Comparison of ENCODE assay signal across 18 cellular contexts in the genomic region with DNA sequence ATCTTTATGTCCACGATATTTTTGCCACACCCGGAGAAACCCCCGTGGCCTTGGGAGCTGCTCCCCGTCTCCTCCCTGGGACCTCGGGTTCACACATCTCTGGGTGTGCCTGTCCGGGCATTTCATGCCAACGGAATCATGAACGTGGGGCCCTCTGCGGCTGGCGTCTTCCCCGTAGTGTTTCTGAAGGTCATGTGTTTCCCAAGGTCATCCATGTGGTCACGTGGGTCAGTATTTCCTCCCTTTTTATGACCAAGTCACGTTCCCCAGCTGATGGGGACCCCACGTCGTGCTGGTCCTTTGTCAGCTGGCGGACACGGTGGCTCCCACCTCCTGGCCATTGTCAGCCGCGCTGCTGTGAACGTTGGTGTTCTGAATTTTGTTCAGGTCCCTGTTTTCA.
A peak's percentile ranks its signal among the peaks of the same experiment; 100 is the strongest.
DNase-seq lines count a peak whose midpoint lies in the region; ATAC-seq and TF ChIP-seq lines count a peak whose summit lies in the region.
"Had no signal": no experiment of that assay in that cellular context is flagged by ENCODE, and none has a peak within 500 bp of the region (broad histone marks: within the 10 kb centered on the region; RNA-seq: fewer than 3 reads in every experiment).

No MANE protein-coding gene starts in this region.

- H3K36me3 ChIP-seq in left ventricle myocardium inferior, result peaks cover 13% of the 10 kb centered on the region
- H3K36me3 ChIP-seq in mucosa of descending colon (ENCODE audit: low read depth), result no peaks in the 10 kb centered on the region
- no peaks in the 10 kb centered on the region for H3K36me3 ChIP-seq in aorta (ENCODE audit: control insufficient read depth in 1 of 2, insufficient read depth in 2 of 2, low read length in 1 of 2)

- intact Hi-C loops in cardiac septum (cut with DNase I) (no loop called here), left ventricle myocardium inferior (cut with micrococcal nuclease) (no loop called here), mucosa of descending colon (cut with DNase I, micrococcal nuclease) (loop anchor here in 1 of 2 donors (10.0 kb wide), 1 partner anchor 113 kb away; no protein-coding TSS in a partner anchor), aorta (cut with DNase I) (no loop called here)

- WGBS in aorta, 2 donors, result 82 to 86% methylated on average over 20 of the region's 20 CpGs

- H3K27me3 ChIP-seq in left ventricle myocardium inferior (ENCODE audit: low read depth) (peaks cover 19% of the 10 kb centered on the region), aorta (ENCODE audit: control insufficient read depth in 1 of 2, insufficient read depth in 2 of 2, low read length in 1 of 2) (no peaks in the 10 kb centered on the region)

- peaks cover 16% of the 10 kb centered on the region for H3K4me1 ChIP-seq in left ventricle myocardium inferior
- no peaks in the 10 kb centered on the region for H3K4me1 ChIP-seq in mucosa of descending colon (ENCODE audit: low read depth)
- H3K4me1 ChIP-seq in aorta (ENCODE audit: control insufficient read depth in 1 of 2, insufficient read depth in 2 of 2, low read length in 2 of 2), result no peaks in the 10 kb centered on the region

- ATAC-seq in mucosa of descending colon (no peak), aorta (ENCODE audit: low FRiP score) (no peak), GM19351 (IDR thresholded peaks at IDR 0.05; ENCODE audit: unreplicated experiment) (no peak)
- ATAC-seq: CD8-positive, alpha-beta T cell; Panc1 had no signal

- no peak overlapping the region for H3K4me3 ChIP-seq in left ventricle myocardium inferior
- no peak overlapping the region for H3K4me3 ChIP-seq in mucosa of descending colon
- H3K4me3 ChIP-seq in aorta (ENCODE audit: low read length in 2 of 2), result no peak overlapping the region

- H3K9me3 ChIP-seq in left ventricle myocardium inferior (replicated peaks) (no peaks in the 10 kb centered on the region), mucosa of descending colon (no peaks in the 10 kb centered on the region), aorta (ENCODE audit: control insufficient read depth, low read length) (no peaks in the 10 kb centered on the region)

- DNase-seq in NCI-H748 (lab: John Stamatoyannopoulos, UW; ENCODE audit: unreplicated experiment) (peak; percentile 70), NCI-H748 treated with DMSO at 0.1 percent for 48 hours (lab: John Stamatoyannopoulos, UW) (no peak), cardiac septum (ENCODE audit: low spot score) (peak; percentile 63), left ventricle myocardium inferior (no peak), mucosa of descending colon (peak in 2 of 3 donors; percentile 14 to 42), aorta (peak; percentile 34 to 56), KG1 (lab: John Stamatoyannopoulos, UW) (no peak)
- DNase-seq: 8988T; CD8-positive, alpha-beta T cell; HCEC 1CT; NCI-H1417; NCI-H187 treated with DMSO at 0.1 percent for 48 hours; NCI-H2171; NCI-H446; NCI-H82; SHP77 had no signal

- no peak overlapping the region for H3K27ac ChIP-seq in left ventricle myocardium inferior (replicated peaks)
- no peak overlapping the region for H3K27ac ChIP-seq in aorta (ENCODE audit: low read depth in 1 of 2, low read length in 2 of 2)

- TF ChIP-seq CTCF in left ventricle myocardium inferior (IDR thresholded peaks at IDR 0.05; ENCODE audit: borderline replicate concordance), result no peak
- no peak for TF ChIP-seq CTCF in mucosa of descending colon (IDR thresholded peaks at IDR 0.05)

Comparison
In these comparisons a context has a peak if more than half of its experiments do, and no peak if none do; other contexts are left out.
1. DNase-seq: peak in NCI-H748 (single experiment), cardiac septum (single experiment), mucosa of descending colon (2 of 3) and aorta (2 of 2); none in NCI-H748 treated with DMSO at 0.1 percent for 48 hours (single experiment), left ventricle myocardium inferior (single experiment) and KG1 (single experiment).